Comparison of ENCODE assay signal across 15 cellular contexts in the genomic region with DNA sequence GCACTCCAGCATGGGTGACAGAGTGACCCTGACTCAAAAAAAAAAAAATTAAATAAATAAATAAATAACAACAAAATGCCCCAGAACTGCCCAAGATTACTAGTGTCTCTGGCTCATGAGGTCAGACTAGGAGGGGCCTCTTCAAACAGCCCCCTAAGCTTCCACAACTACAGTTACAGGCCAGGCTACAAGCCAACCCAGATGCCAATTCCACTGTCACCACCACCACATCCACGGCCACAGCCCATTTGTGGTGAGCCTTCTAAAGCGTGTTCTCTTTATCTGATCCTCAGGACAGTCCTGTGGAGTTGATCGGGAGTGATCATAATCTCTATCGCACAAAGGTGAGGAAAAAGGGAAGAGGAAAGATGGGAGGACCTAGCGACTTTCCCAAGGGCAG. TPM values are rescaled to one million over a fixed set of nuclear protein-coding genes. Genes with fewer than 3 reads are reported as not detected.
DNase-seq lines count a peak whose midpoint lies in the region; ATAC-seq and TF ChIP-seq lines count a peak whose summit lies in the region.
"Had no signal": no experiment of that assay in that cellular context is flagged by ENCODE, and none has a peak within 500 bp of the region (broad histone marks: within the 10 kb centered on the region; RNA-seq: fewer than 3 reads in every experiment).

No MANE protein-coding gene starts in this region.

- dilution Hi-C loops in IMR-90 (cut with HindIII; ENCODE audit: low sequenced_read_pairs, unreplicated experiment), result no loop called here

- H3K9me1 ChIP-seq in IMR-90 (ENCODE audit: insufficient read depth, low read length), result peaks cover 24% of the 10 kb centered on the region

- H3K23ac ChIP-seq in IMR-90 (ENCODE audit: low read depth, low read length), result peak overlapping the region; percentile 73; the same call in 1 of the 2 replicates

- CTCF ChIA-PET in IMR-90 (lab: Yijun Ruan, JAX), result no interaction called here

- peak overlapping the region; percentile 15; the same call in 1 of the 2 replicates for H3K27ac ChIP-seq in IMR-90 (ENCODE audit: insufficient read depth, low read length)
- peak overlapping the region; percentile 59 to 80 for H3K27ac ChIP-seq in ascending aorta
- H3K27ac ChIP-seq in tibial artery, result peak overlapping the region; percentile 67 to 87
- H3K27ac ChIP-seq in substantia nigra (ENCODE audit: low read depth, low read length, poor library complexity, severe bottlenecking), result no peak overlapping the region
- no peak overlapping the region for H3K27ac ChIP-seq in thyroid gland
- H3K27ac ChIP-seq: C4-2B had no signal

- H3K9ac ChIP-seq in IMR-90 (ENCODE audit: low read depth, low read length), result no peak overlapping the region
- H3K9ac ChIP-seq: SK-N-SH had no signal

- peak overlapping the region; percentile 93 for H2AK5ac ChIP-seq in IMR-90 (ENCODE audit: low read depth, low read length)

- in situ Hi-C loops in IMR-90 (cut with MboI; ENCODE audit: low sequenced_read_pairs), result no loop called here

- no peak overlapping the region for H3K4me2 ChIP-seq in IMR-90 (ENCODE audit: low read depth, low read length)
- H3K4me2 ChIP-seq: SK-N-SH had no signal

- H3K4me3 ChIP-seq in IMR-90 (ENCODE audit: insufficient read depth, low read depth, low read length), result no peak overlapping the region
- no peak overlapping the region for H3K4me3 ChIP-seq in ascending aorta
- H3K4me3 ChIP-seq in tibial artery, result no peak overlapping the region
- no peak overlapping the region for H3K4me3 ChIP-seq in thyroid gland (replicated peaks in 1 of 3)

- no peak for TF ChIP-seq RAD21 in IMR-90 (IDR thresholded peaks at IDR 0.05; ENCODE audit: low read length)

- H4K20me1 ChIP-seq in IMR-90 (ENCODE audit: insufficient read depth, low read length), result 0 out of 2 replicates have a peak, but pooled peaks cover 3% of the 10 kb centered on the region

- ATAC-seq in IMR-90 (ENCODE audit: low read depth) (no peak), natural killer cell (peak in 2 of 3 donors; percentile 24 to 36)
- no peak for ATAC-seq in activated naive CD4-positive, alpha-beta T cell treated with anti-CD3 and anti-CD28 coated beads, Interleukin-2, amount 50 U/mL, for 72 hours

- no peaks in the 10 kb centered on the region for H3K9me3 Mint-ChIP-seq in natural killer cell
- no peaks in the 10 kb centered on the region for H3K9me3 Mint-ChIP-seq in activated naive CD4-positive, alpha-beta T cell treated with anti-CD3 and anti-CD28 coated beads, Interleukin-2, amount 50 U/mL, for 72 hours

- H2BK120ac ChIP-seq in IMR-90 (ENCODE audit: low read depth, low read length), result peak overlapping the region; percentile 86

- peak overlapping the region in 1 of 2 donors; percentile 10 for H3K27ac Mint-ChIP-seq in natural killer cell
- H3K27ac Mint-ChIP-seq in activated naive CD4-positive, alpha-beta T cell treated with anti-CD3 and anti-CD28 coated beads, Interleukin-2, amount 50 U/mL, for 72 hours, result no peak overlapping the region

- TF ChIP-seq POLR2A in IMR-90 (IDR thresholded peaks at IDR 0.05; ENCODE audit: low read depth, low read length), result no peak
- no peak for TF ChIP-seq POLR2A in thyroid gland (IDR thresholded peaks at IDR 0.05)

- H2BK5ac ChIP-seq in IMR-90 (ENCODE audit: low read depth, low read length, poor library complexity, severe bottlenecking), result peak overlapping the region; percentile 60

- H3K9me3 ChIP-seq in IMR-90 (ENCODE audit: control insufficient read depth, insufficient read depth, low read length) (no peaks in the 10 kb centered on the region), ascending aorta (no peaks in the 10 kb centered on the region), tibial artery (no peaks in the 10 kb centered on the region), thyroid gland (no peaks in the 10 kb centered on the region)
- H3K9me3 ChIP-seq: SK-N-SH had no signal

- DNase-seq in IMR-90 (no peak), ascending aorta (ENCODE audit: low spot score in 2 of 2) (no peak), natural killer cell (no peak), tibial artery (no peak), substantia nigra (lab: John Stamatoyannopoulos, UW) (no peak), thyroid gland (no peak)
- DNase-seq in activated naive CD4-positive, alpha-beta T cell treated with anti-CD3 and anti-CD28 coated beads, Interleukin-2, amount 50 U/mL, for 72 hours (ENCODE audit: low spot score in 2 of 2), result no peak
- DNase-seq: DMS53, HCEC 1CT, NCI-H1436 treated with DMSO at 0.1 percent for 48 hours, NCI-H2107, NCI-H526 treated with DMSO at 0.1 percent for 48 hours, OCI-M1, SK-N-SH had no signal

- peak overlapping the region; percentile 88 for H4K91ac ChIP-seq in IMR-90 (ENCODE audit: insufficient read depth, low read depth, low read length)

- no peak overlapping the region for H2AFZ ChIP-seq in IMR-90 (replicated peaks; ENCODE audit: low read length, poor library complexity)

- TF ChIP-seq CTCF in IMR-90 (conservative IDR thresholded peaks at IDR 0.05; ENCODE audit: low read depth, low read length), result no peak
- TF ChIP-seq CTCF in ascending aorta (IDR thresholded peaks at IDR 0.05), result no peak
- no peak for TF ChIP-seq CTCF in natural killer cell (IDR thresholded peaks at IDR 0.05)
- TF ChIP-seq CTCF in tibial artery (IDR thresholded peaks at IDR 0.05), result no peak
- TF ChIP-seq CTCF in thyroid gland (IDR thresholded peaks at IDR 0.05), result no peak

- H4K8ac ChIP-seq in IMR-90 (ENCODE audit: low read depth in 2 of 2, low read length in 2 of 2), result peak overlapping the region; percentile 37 to 63; a peak in 3 of 4 replicates

- peak overlapping the region; percentile 83 for H2BK20ac ChIP-seq in IMR-90 (ENCODE audit: low read depth, low read length)

- WGBS in IMR-90 (ENCODE audit: extremely low coverage in 2 of 2, insufficient read length in 1 of 2), 2 experiments, result no CpG with 5 or more reads among the region's 5 CpGs
- WGBS in thyroid gland, 2 donors, result 76 to 84% methylated on average over 5 of the region's 5 CpGs

- H3K27me3 Mint-ChIP-seq in natural killer cell (ENCODE audit: low read depth in 2 of 2), result no peaks in the 10 kb centered on the region

- intact Hi-C loops in IMR-90 (cut with micrococcal nuclease), result no loop called here
- intact Hi-C loops in ascending aorta (cut with DNase I), result no loop called here
- intact Hi-C loops in natural killer cell (cut with micrococcal nuclease), result loop anchor here (5.0 kb wide), 1 partner anchor 34 kb away; no protein-coding TSS in a partner anchor
- intact Hi-C loops in tibial artery (cut with DNase I; ENCODE audit: low total_unique reads), result no loop called here
- intact Hi-C loops in thyroid gland (cut with DNase I), result no loop called here

- no peak overlapping the region for H2AK9ac ChIP-seq in IMR-90 (replicated peaks; ENCODE audit: low read depth, low read length, poor library complexity)

- H3K36me3 ChIP-seq in IMR-90 (ENCODE audit: control insufficient read depth, insufficient read depth, low read length) (no peaks in the 10 kb centered on the region; the same call in 1 of the 2 replicates), ascending aorta (peaks cover 3 to 13% of the 10 kb centered on the region in 2 donors), tibial artery (no peaks in the 10 kb centered on the region), thyroid gland (no peaks in the 10 kb centered on the region)

- peak overlapping the region; percentile 43 for H3K14ac ChIP-seq in IMR-90 (replicated peaks; ENCODE audit: low read depth, low read length)

- H4K5ac ChIP-seq in IMR-90 (ENCODE audit: low read depth, low read length), result peak overlapping the region; percentile 12; the same call in 1 of the 2 replicates

- H3K56ac ChIP-seq in IMR-90 (ENCODE audit: extremely low read depth, insufficient read depth, low read length), result no peak overlapping the region

- no peaks in the 10 kb centered on the region for H3K36me3 Mint-ChIP-seq in natural killer cell
- H3K36me3 Mint-ChIP-seq in activated naive CD4-positive, alpha-beta T cell treated with anti-CD3 and anti-CD28 coated beads, Interleukin-2, amount 50 U/mL, for 72 hours, result no peaks in the 10 kb centered on the region

- H3K4me1 Mint-ChIP-seq in natural killer cell, result peaks cover 71 to 89% of the 10 kb centered on the region in 2 donors

- POLR2A ChIA-PET in IMR-90 (lab: Charles Lee; ENCODE audit: unreplicated experiment), result interaction anchor here (0.5 kb wide), 1 partner anchor 34 kb away, joined by 3 read pairs; no protein-coding TSS in a partner anchor

- H3K4ac ChIP-seq in IMR-90 (ENCODE audit: low read depth, low read length), result peak overlapping the region; percentile 90

- H3K18ac ChIP-seq in IMR-90 (ENCODE audit: low read depth, low read length), result peak overlapping the region; percentile 2; the same call in 1 of the 2 replicates

- no TSS peak for BruUV-seq in IMR-90 (replicated peaks; lab: Mats Ljungman, UMichigan)

- H3K4me1 ChIP-seq in IMR-90 (ENCODE audit: control insufficient read depth, insufficient read depth, low read length) (peaks cover 19% of the 10 kb centered on the region), ascending aorta (peaks cover 20 to 65% of the 10 kb centered on the region in 2 donors), tibial artery (peaks cover 0 to 99% (median 67%) of the 10 kb centered on the region in 4 donors), thyroid gland (peaks cover 32 to 39% of the 10 kb centered on the region in 2 donors)

- H3K27me3 ChIP-seq in IMR-90 (ENCODE audit: control insufficient read depth, insufficient read depth, low read length) (no peaks in the 10 kb centered on the region), ascending aorta (no peaks in the 10 kb centered on the region), tibial artery (no peaks in the 10 kb centered on the region), thyroid gland (no peaks in the 10 kb centered on the region)

- H3K4me3 Mint-ChIP-seq in natural killer cell, result no peak overlapping the region

- H3K79me1 ChIP-seq in IMR-90 (ENCODE audit: low read depth in 1 of 2, low read length in 2 of 2), result peaks cover 31 to 84% of the 10 kb centered on the region in 2 experiments

- H2BK15ac ChIP-seq in IMR-90 (ENCODE audit: low read depth, low read length), result peak overlapping the region; percentile 86; the same call in 1 of the 3 replicates

TF ChIP-seq in IMR-90, 13 proteins besides CTCF, POLR2A, EP300 and RAD21 (continues in another document):
- no peak for TF ChIP-seq SMC3 (IDR thresholded peaks at IDR 0.05; ENCODE audit: low read depth, low read length)
- no peak for TF ChIP-seq MXI1 (IDR thresholded peaks at IDR 0.05; ENCODE audit: borderline replicate concordance, low read depth, low read length)

RNA-seq across cellular contexts. Expression of a gene that starts 36.6 kb away (rescaled TPM):
- total RNA-seq in IMR-90 (2012; rRNA removed) (33.2 and 34.2 TPM in 2 replicates), ascending aorta (6,655 TPM), natural killer cell (100 to 1,000 TPM in 2 of 3 donors, 10 to 100 TPM in 1; 88.8 to 107 (median 101) TPM), thyroid gland (1,000 to 10,000 TPM in 3 of 4 donors, 100 to 1,000 TPM in 1; 660 to 2,581 (median 1,387) TPM)
- polyA plus RNA-seq in IMR-90 (2012; rRNA removed), result 267 and 338 TPM in 2 replicates
- polyA plus RNA-seq in IMR-90 (2012; cell fraction: cytosol; rRNA removed), result 354 and 595 TPM in 2 replicates
- 197 and 320 TPM in 2 replicates for polyA plus RNA-seq in IMR-90 (2012; cell fraction: nucleus; rRNA removed; ENCODE audit: low replicate concordance)
- under 1 TPM in 1 of 2 donors, not detected in 1; 0.32 TPM for total RNA-seq in activated naive CD4-positive, alpha-beta T cell treated with anti-CD3 and anti-CD28 coated beads, Interleukin-2, amount 50 U/mL, for 72 hours

Comparison
In these comparisons a context has a peak if more than half of its experiments do, and no peak if none do; other contexts are left out.
1. ATAC-seq: peak in natural killer cell (2 of 3); none in IMR-90 (single experiment) and activated naive CD4-positive, alpha-beta T cell treated with anti-CD3 and anti-CD28 coated beads, Interleukin-2, amount 50 U/mL, for 72 hours (0 of 2).
2. H3K27ac ChIP-seq: peak in IMR-90 (single experiment), ascending aorta (2 of 2) and tibial artery (2 of 2); none in substantia nigra (single experiment) and thyroid gland (0 of 3).
3. RNA of a gene that starts 36.6 kb away (total RNA-seq): 6,655 TPM in ascending aorta (single experiment), 660 to 2,581 TPM in thyroid gland, 88.8 to 107 TPM in natural killer cell and 33.2 to 34.2 TPM in IMR-90; 0.32 TPM in activated naive CD4-positive, alpha-beta T cell treated with anti-CD3 and anti-CD28 coated beads, Interleukin-2, amount 50 U/mL, for 72 hours; every median in the first group is over 10 times any median in the second.